In genomic region chr12:12999276-12999958, GRCh38 we compare ENCODE assay signal across 8 cellular contexts. TPM values are rescaled to one million over a fixed set of nuclear protein-coding genes. Genes with fewer than 3 reads are reported as not detected.
DNase-seq lines count a peak whose midpoint lies in the region; FAIRE-seq and TF ChIP-seq lines count a peak whose summit lies in the region.

No MANE protein-coding gene starts in this region.

- H3K9ac ChIP-seq in KMS-11 = peak overlapping the region; percentile 59; the same call in 1 of the 2 replicates
- H3K9ac ChIP-seq in liver (ENCODE audit: low read depth in 1 of 2, low read length in 2 of 2) = peak overlapping the region; percentile 78 to 81

- no peaks in the 10 kb centered on the region for H4K20me1 ChIP-seq in KMS-11 (ENCODE audit: insufficient read depth)

- no peak for DNase-seq in BJ (ENCODE audit: low read depth)
- DNase-seq in bronchial epithelial cell (ENCODE audit: low read depth) = peak; percentile 17
- no peak for DNase-seq in GF-D8 (lab: John Stamatoyannopoulos, UW)
- DNase-seq in NCI-H2107 (lab: John Stamatoyannopoulos, UW) = no peak
- no peak for DNase-seq in activated CD4-positive, alpha-beta T cell treated with anti-CD3 and anti-CD28 coated beads, Interleukin-2, amount 50 U/mL, for 1 hour

- 8% methylated on average over 22 of the region's 22 CpGs for WGBS in liver
- WGBS in thymus = 63% methylated on average over 22 of the region's 22 CpGs

- POLR2A ChIA-PET in BJ (lab: Charles Lee) = interaction anchor here (0.6 kb wide), 1 partner anchor 197 kb away, joined by 5 read pairs; no protein-coding TSS in a partner anchor

- no peaks in the 10 kb centered on the region for H3K79me2 ChIP-seq in KMS-11 (ENCODE audit: insufficient read depth, low read depth)

- peaks cover 1% of the 10 kb centered on the region; the same call in 1 of the 2 replicates for H3K36me3 ChIP-seq in BJ (ENCODE audit: control insufficient read depth, insufficient read depth, low read length)
- no peaks in the 10 kb centered on the region for H3K36me3 ChIP-seq in KMS-11 (ENCODE audit: insufficient read depth)
- H3K36me3 ChIP-seq in bronchial epithelial cell (ENCODE audit: control insufficient read depth, insufficient read depth, low read length) = no peaks in the 10 kb centered on the region
- no peaks in the 10 kb centered on the region for H3K36me3 ChIP-seq in liver (ENCODE audit: control insufficient read depth in 4 of 4, insufficient read depth in 3 of 4, low read depth in 1 of 4, low read length in 3 of 4)
- H3K36me3 ChIP-seq in thymus (ENCODE audit: control insufficient read depth, insufficient read depth) = no peaks in the 10 kb centered on the region

- TF ChIP-seq RAD21 in liver (IDR thresholded peaks at IDR 0.05) = peak in 1 of 2 donors; percentile 8

- TF ChIP-seq CTCF in BJ (IDR thresholded peaks at IDR 0.05; ENCODE audit: insufficient read depth, low read depth, low read length) (peak; percentile 14; the same call in 1 of the 2 replicates), KMS-11 (conservative IDR thresholded peaks at IDR 0.05; ENCODE audit: low read depth, low read length) (no peak), bronchial epithelial cell (IDR thresholded peaks at IDR 0.05; ENCODE audit: insufficient read depth, low read length, severe bottlenecking) (peak; percentile 9), liver (IDR thresholded peaks at IDR 0.05; ENCODE audit: low read depth, low read length, missing input control) (no peak)

- H2AFZ ChIP-seq in KMS-11 (ENCODE audit: low read depth) = peak overlapping the region; percentile 73

- no peaks in the 10 kb centered on the region for H3K4me1 ChIP-seq in KMS-11 (ENCODE audit: low read depth, poor library complexity, severe bottlenecking)
- peaks cover 10 to 62% (median 36%) of the 10 kb centered on the region in 4 donors for H3K4me1 ChIP-seq in liver (ENCODE audit: control insufficient read depth in 4 of 4, insufficient read depth in 4 of 4, low read length in 3 of 4)
- H3K4me1 ChIP-seq in thymus (ENCODE audit: control insufficient read depth, insufficient read depth, low read length) = peaks cover 12% of the 10 kb centered on the region

- H3K9me3 ChIP-seq in liver (ENCODE audit: control insufficient read depth in 4 of 4, low read length in 3 of 4) = no peaks in the 10 kb centered on the region
- H3K9me3 ChIP-seq in thymus (ENCODE audit: control insufficient read depth) = no peaks in the 10 kb centered on the region

- no peak for FAIRE-seq in bronchial epithelial cell (lab: Jason Lieb, UNC)

- peak overlapping the region; percentile 80 for H3K4me2 ChIP-seq in KMS-11

- no peaks in the 10 kb centered on the region for H3K27me3 ChIP-seq in BJ (ENCODE audit: control insufficient read depth, insufficient read depth, low read length)
- H3K27me3 ChIP-seq in KMS-11 (ENCODE audit: insufficient read depth, low read depth) = no peaks in the 10 kb centered on the region
- no peaks in the 10 kb centered on the region for H3K27me3 ChIP-seq in bronchial epithelial cell (ENCODE audit: control insufficient read depth, insufficient read depth, low read length)
- no peaks in the 10 kb centered on the region for H3K27me3 ChIP-seq in liver (ENCODE audit: control insufficient read depth in 4 of 4, insufficient read depth in 4 of 4, low read length in 3 of 4)
- no peaks in the 10 kb centered on the region for H3K27me3 ChIP-seq in thymus (ENCODE audit: control insufficient read depth, insufficient read depth)

- CTCF ChIA-PET in BJ (lab: Yijun Ruan, JAX) = interaction anchor here (1.2 to 1.7 kb wide), 3 partner anchors 13 to 212 kb away, joined by 3 to 7 read pairs (median 6); no protein-coding TSS in a partner anchor

- H3K27ac ChIP-seq in KMS-11 = no peak overlapping the region
- peak overlapping the region; percentile 71 to 86 for H3K27ac ChIP-seq in liver (ENCODE audit: low read depth in 1 of 2, low read length in 2 of 2)
- H3K27ac ChIP-seq in thymus (ENCODE audit: low read depth) = peak overlapping the region; percentile 80

- H3K4me3 ChIP-seq in BJ (ENCODE audit: low read depth, low read length) (peak overlapping the region; percentile 82), KMS-11 (IDR thresholded peaks at IDR 0.05; ENCODE audit: insufficient read depth, low read depth, low read length) (no peak overlapping the region), bronchial epithelial cell (ENCODE audit: low read depth, low read length) (peak overlapping the region; percentile 76), liver (ENCODE audit: low read depth in 1 of 3, low read length in 3 of 3) (peak overlapping the region; percentile 61 to 88 (median 85)), thymus (ENCODE audit: low read length) (peak overlapping the region; percentile 71)

TF ChIP-seq in liver, 16 proteins besides CTCF, POLR2A, EP300 and RAD21:
- peak; percentile 48 for TF ChIP-seq YY1 (IDR thresholded peaks at IDR 0.05)
- TF ChIP-seq NR2F2 (IDR thresholded peaks at IDR 0.05) = peak; percentile 59
- TF ChIP-seq, protein P1, sequence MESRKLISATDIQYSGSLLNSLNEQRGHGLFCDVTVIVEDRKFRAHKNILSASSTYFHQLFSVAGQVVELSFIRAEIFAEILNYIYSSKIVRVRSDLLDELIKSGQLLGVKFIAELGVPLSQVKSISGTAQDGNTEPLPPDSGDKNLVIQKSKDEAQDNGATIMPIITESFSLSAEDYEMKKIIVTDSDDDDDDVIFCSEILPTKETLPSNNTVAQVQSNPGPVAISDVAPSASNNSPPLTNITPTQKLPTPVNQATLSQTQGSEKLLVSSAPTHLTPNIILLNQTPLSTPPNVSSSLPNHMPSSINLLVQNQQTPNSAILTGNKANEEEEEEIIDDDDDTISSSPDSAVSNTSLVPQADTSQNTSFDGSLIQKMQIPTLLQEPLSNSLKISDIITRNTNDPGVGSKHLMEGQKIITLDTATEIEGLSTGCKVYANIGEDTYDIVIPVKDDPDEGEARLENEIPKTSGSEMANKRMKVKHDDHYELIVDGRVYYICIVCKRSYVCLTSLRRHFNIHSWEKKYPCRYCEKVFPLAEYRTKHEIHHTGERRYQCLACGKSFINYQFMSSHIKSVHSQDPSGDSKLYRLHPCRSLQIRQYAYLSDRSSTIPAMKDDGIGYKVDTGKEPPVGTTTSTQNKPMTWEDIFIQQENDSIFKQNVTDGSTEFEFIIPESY (IDR thresholded peaks at IDR 0.05) = no peak
- TF ChIP-seq HNF4A (conservative IDR thresholded peaks at IDR 0.05) = peak; percentile 49 to 69

RNA-seq across cellular contexts. Expression of gene HEBP1, which starts 0.6 kb away (rescaled TPM):
- polyA plus RNA-seq in BJ (2011; rRNA removed) (40.6 and 41.9 TPM in 2 replicates), liver (10 to 100 TPM; 66.9 to 70.0 TPM), thymus (42.3 TPM)
- polyA minus RNA-seq in BJ (2011; rRNA and poly(A)+ RNA removed) = 34.8 and 46.9 TPM in 2 replicates
- total RNA-seq in bronchial epithelial cell (4.2 and 6.1 TPM in 2 replicates), liver (10 to 100 TPM; 27.7 to 33.6 TPM)

RNA-seq across cellular contexts. Expression of gene FAM234B, which starts 44.8 kb away (rescaled TPM):
- polyA plus RNA-seq in BJ (2011; rRNA removed) (2.4 and 2.8 TPM in 2 replicates), liver (1 to 10 TPM; 1.7 to 2.0 TPM), thymus (3.8 TPM)
- 3.6 and 6.6 TPM in 2 replicates for polyA minus RNA-seq in BJ (2011; rRNA and poly(A)+ RNA removed)
- total RNA-seq in bronchial epithelial cell (2.4 and 3.7 TPM in 2 replicates), liver (1 to 10 TPM; 4.4 to 8.0 TPM)

RNA-seq across cellular contexts. Expression of gene GPRC5D, which starts 47.4 kb away (rescaled TPM):
- not detected in 2 replicates for polyA plus RNA-seq in BJ (2011; rRNA removed)
- not detected in 2 replicates for polyA minus RNA-seq in BJ (2011; rRNA and poly(A)+ RNA removed)
- total RNA-seq in bronchial epithelial cell = 0.77 TPM in 1 of 2 replicates, not detected in the other
- total RNA-seq in liver = under 1 TPM in 1 of 2 donors, not detected in 1; 0.17 TPM
- polyA plus RNA-seq in liver = under 1 TPM in 1 of 2 donors, not detected in 1; 0.13 TPM
- polyA plus RNA-seq in thymus = 0.05 TPM

Comparison
In these comparisons a context has a peak if more than half of its experiments do, and no peak if none do; other contexts are left out.
1. CTCF ChIP-seq: peak in BJ (single experiment) and bronchial epithelial cell (single experiment); none in KMS-11 (single experiment) and liver (single experiment).